1 cellular context compared by ENCODE assay signal in genomic region chr2:202335791-202336467, GRCh38.
A peak's percentile ranks its signal among the peaks of the same experiment; 100 is the strongest.
TF ChIP-seq lines count a peak whose summit lies in the region.

No MANE protein-coding gene starts in this region.

TF ChIP-seq in HepG2, 621 proteins besides CTCF, POLR2A, EP300 and RAD21:
- TF ChIP-seq ATF7 (IDR thresholded peaks at IDR 0.05) (peak; percentile 68), ATF7 (CRISPR knock-in tag; IDR thresholded peaks at IDR 0.05) (no peak), KLF16 (CRISPR knock-in tag; IDR thresholded peaks at IDR 0.05) (no peak)
